Comparison of ENCODE assay signal across 30 cellular contexts in the genomic region with DNA sequence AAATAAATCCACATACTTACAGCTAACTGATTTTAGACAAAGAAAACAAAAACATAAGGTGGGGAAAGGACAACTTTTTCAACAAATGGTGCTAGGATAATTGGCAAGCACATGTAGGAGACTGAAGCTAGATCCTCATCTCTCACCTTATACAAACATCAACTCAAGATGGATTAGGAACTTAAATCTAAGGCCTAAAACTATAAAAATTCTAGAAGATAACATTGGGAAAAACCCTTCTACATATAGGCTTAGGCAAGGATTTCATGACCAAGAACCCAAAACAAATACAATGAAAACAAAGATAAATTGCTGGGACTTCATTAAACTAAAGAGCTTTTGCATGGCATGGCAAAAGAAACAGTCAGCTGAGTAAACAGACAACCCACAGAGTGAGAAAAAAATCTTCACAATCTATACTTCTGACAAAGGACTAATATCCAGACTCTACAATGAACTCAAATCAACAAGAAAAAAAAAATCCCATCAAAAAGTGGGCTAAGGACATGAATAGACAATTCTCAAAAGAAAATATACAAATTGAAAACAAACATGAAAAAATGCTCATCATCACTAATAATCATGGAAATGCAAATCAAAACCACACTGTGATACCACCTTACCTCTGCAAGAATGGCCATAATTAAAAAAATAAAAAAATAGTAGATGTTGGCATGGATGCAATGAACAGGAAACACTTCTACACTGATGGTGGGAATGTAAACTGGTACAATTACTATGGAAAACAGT. TPM values are rescaled to one million over a fixed set of nuclear protein-coding genes. Genes with fewer than 3 reads are reported as not detected.
"Had no signal": no experiment of that assay in that cellular context is flagged by ENCODE, and none has a peak within 500 bp of the region (broad histone marks: within the 10 kb centered on the region; RNA-seq: fewer than 3 reads in every experiment).

No MANE protein-coding gene starts in this region.

- H3K27ac Mint-ChIP-seq: activated CD8-positive, alpha-beta T cell treated with anti-CD3 and anti-CD28 coated beads, Interleukin-2, amount 10 ng/mL, durations not matched to agents 7 days and 5 days; activated naive CD8-positive, alpha-beta T cell treated with anti-CD3 and anti-CD28 coated beads, Interleukin-2, amount 10 ng/mL, durations not matched to agents 7 days and 5 days; T-helper 1 cell treated with Interleukin-12 subunit alpha and Interleukin-12 subunit beta and Interleukin-4 antibody, amounts not matched to agents 30 μg/mL and 1 μg/mL, for 36 hours; WTC11 had no signal

- H3K4me3 ChIP-seq: adrenal gland, Peyer's patch, SJCRH30 had no signal

- DNase-seq: activated CD4-positive, alpha-beta T cell treated with anti-CD3 and anti-CD28 coated beads for 48 hours; activated CD4-positive, alpha-beta T cell treated with anti-CD3 and anti-CD28 coated beads, Interleukin-2, amount 50 U/mL, for 4 hours; activated CD4-positive, CD25-positive, alpha-beta regulatory T cell treated with anti-CD3 and anti-CD28 coated beads, Interleukin-2, amount 50 U/mL, for 72 hours; activated CD8-positive, alpha-beta memory T cell treated with anti-CD3 and anti-CD28 coated beads, Interleukin-2, amount 50 U/mL, for 48 hours; activated CD8-positive, alpha-beta T cell treated with anti-CD3 and anti-CD28 coated beads, Interleukin-2, amount 10 ng/mL, durations not matched to agents 7 days and 5 days; activated naive CD4-positive, alpha-beta T cell treated with anti-CD3 and anti-CD28 coated beads, Interleukin-2, amount 50 U/mL, for 16 hours; activated naive CD8-positive, alpha-beta T cell treated with anti-CD3 and anti-CD28 coated beads, Interleukin-2, amount 10 ng/mL, durations not matched to agents 7 days and 5 days; activated T-cell treated with anti-CD3 and anti-CD28 coated beads, Interleukin-2, amount 50 U/mL, for 1 hour; adrenal gland; anterior cingulate cortex; cerebellar nuclear complex; KG1; NCI-H1048; NCI-H1436 treated with DMSO at 0.1 percent for 48 hours; NCI-H1930; NCI-H526 treated with DMSO at 0.1 percent for 48 hours; NK-92 treated with Interleukin-12 subunit alpha and Interleukin-12 subunit beta, amount 100 ng/mL, for 24 hours; Peyer's patch; Right ventricle myocardium superior; SJCRH30; SK-N-SH; SW 1271 had no signal

- H3K36me3 ChIP-seq: adrenal gland, Peyer's patch, SJCRH30 had no signal

- H3K9me3 Mint-ChIP-seq: activated naive CD8-positive, alpha-beta T cell treated with anti-CD3 and anti-CD28 coated beads, Interleukin-2, amount 10 ng/mL, durations not matched to agents 7 days and 5 days; T-helper 1 cell treated with Interleukin-12 subunit alpha and Interleukin-12 subunit beta and Interleukin-4 antibody, amounts not matched to agents 30 μg/mL and 1 μg/mL, for 36 hours; WTC11 had no signal

- H3K36me3 Mint-ChIP-seq: activated naive CD8-positive, alpha-beta T cell treated with anti-CD3 and anti-CD28 coated beads, Interleukin-2, amount 10 ng/mL, durations not matched to agents 7 days and 5 days; IgD-negative memory B cell; WTC11 had no signal

- H3K4me3 Mint-ChIP-seq: activated CD8-positive, alpha-beta T cell treated with anti-CD3 and anti-CD28 coated beads, Interleukin-2, amount 10 ng/mL, durations not matched to agents 7 days and 5 days; activated naive CD8-positive, alpha-beta T cell treated with anti-CD3 and anti-CD28 coated beads, Interleukin-2, amount 10 ng/mL, durations not matched to agents 7 days and 5 days; IgD-negative memory B cell; T-helper 1 cell treated with Interleukin-12 subunit alpha and Interleukin-12 subunit beta and Interleukin-4 antibody, amounts not matched to agents 30 μg/mL and 1 μg/mL, for 36 hours; WTC11 had no signal

- H3K27me3 ChIP-seq: adrenal gland, Peyer's patch, SJCRH30 had no signal

- H3K9me3 ChIP-seq: adrenal gland, Peyer's patch, SJCRH30, SK-N-SH had no signal

- H3K4me1 Mint-ChIP-seq: activated naive CD8-positive, alpha-beta T cell treated with anti-CD3 and anti-CD28 coated beads, Interleukin-2, amount 10 ng/mL, durations not matched to agents 7 days and 5 days; IgD-negative memory B cell; WTC11 had no signal

- H3K4me1 ChIP-seq: adrenal gland, Peyer's patch had no signal

- H3K27ac ChIP-seq: adrenal gland, Peyer's patch, RWPE1, SJCRH30 had no signal

- H3K27me3 Mint-ChIP-seq: activated naive CD8-positive, alpha-beta T cell treated with anti-CD3 and anti-CD28 coated beads, Interleukin-2, amount 10 ng/mL, durations not matched to agents 7 days and 5 days had no signal

- ATAC-seq: activated CD8-positive, alpha-beta T cell treated with anti-CD3 and anti-CD28 coated beads, Interleukin-2, amount 10 ng/mL, durations not matched to agents 7 days and 5 days; WTC11 had no signal

RNA-seq across cellular contexts. Expression of gene AFP, which starts 14.1 kb away (rescaled TPM):
- total RNA-seq: activated CD8-positive, alpha-beta T cell treated with anti-CD3 and anti-CD28 coated beads, Interleukin-2, amount 10 ng/mL, durations not matched to agents 7 days and 5 days; activated naive CD8-positive, alpha-beta T cell treated with anti-CD3 and anti-CD28 coated beads, Interleukin-2, amount 10 ng/mL, durations not matched to agents 7 days and 5 days; cardiac septum; LHCN-M2; Peyer's patch; Right ventricle myocardium superior had no signal

RNA-seq across cellular contexts. Expression of gene ALB, which starts 17.8 kb away (rescaled TPM):
- total RNA-seq: activated CD8-positive, alpha-beta T cell treated with anti-CD3 and anti-CD28 coated beads, Interleukin-2, amount 10 ng/mL, durations not matched to agents 7 days and 5 days; activated naive CD8-positive, alpha-beta T cell treated with anti-CD3 and anti-CD28 coated beads, Interleukin-2, amount 10 ng/mL, durations not matched to agents 7 days and 5 days; cardiac septum; LHCN-M2; M059J; NCI-H460; SJCRH30 had no signal

RNA-seq across cellular contexts. Expression of gene AFM, which starts 59.7 kb away (rescaled TPM):
- total RNA-seq: activated CD8-positive, alpha-beta T cell treated with anti-CD3 and anti-CD28 coated beads, Interleukin-2, amount 10 ng/mL, durations not matched to agents 7 days and 5 days; activated naive CD8-positive, alpha-beta T cell treated with anti-CD3 and anti-CD28 coated beads, Interleukin-2, amount 10 ng/mL, durations not matched to agents 7 days and 5 days; adrenal gland; cardiac septum; LHCN-M2; NCI-H460; Peyer's patch; Right ventricle myocardium superior; SJCRH30; WTC11 had no signal
